Comparison of ENCODE assay signal across 9 cellular contexts in genomic region chrX:151973851-151974335, GRCh38. TPM values are rescaled to one million over a fixed set of nuclear protein-coding genes. Genes with fewer than 3 reads are reported as not detected.
DNase-seq lines count a peak whose midpoint lies in the region; ATAC-seq and TF ChIP-seq lines count a peak whose summit lies in the region.
"Had no signal": no experiment of that assay in that cellular context is flagged by ENCODE, and none has a peak within 500 bp of the region (broad histone marks: within the 10 kb centered on the region; RNA-seq: fewer than 3 reads in every experiment).

No MANE protein-coding gene starts in this region.

- H3K4me3 ChIP-seq in lung = peak overlapping the region; percentile 42
- peak overlapping the region; percentile 29 to 48 for H3K4me3 ChIP-seq in uterus

- H3K27ac ChIP-seq in lung (ENCODE audit: low read depth in 1 of 2, low read length in 1 of 2) = peak overlapping the region; percentile 43 to 84
- H3K27ac ChIP-seq in uterus = peak overlapping the region; percentile 64 to 79

- ATAC-seq in lung (ENCODE audit: insufficient read depth, low FRiP score) (no peak), GM19023 (IDR thresholded peaks at IDR 0.05; ENCODE audit: unreplicated experiment) (no peak), HG03159 (IDR thresholded peaks at IDR 0.05; ENCODE audit: unreplicated experiment) (no peak)

- 7 to 36% methylated on average over 19 to 21 of the region's 21 CpGs for WGBS in lung, 2 donors

- H3K9me3 ChIP-seq in lung (ENCODE audit: control insufficient read depth in 2 of 2, insufficient read depth in 1 of 2, low read length in 1 of 2) (peaks cover 0 to 9% of the 10 kb centered on the region in 2 donors), uterus (no peaks in the 10 kb centered on the region)

- DNase-seq in DMS 273 (lab: John Stamatoyannopoulos, UW; ENCODE audit: unreplicated experiment) (peak; percentile 65), DMS 273 treated with DMSO at 0.1 percent for 48 hours (lab: John Stamatoyannopoulos, UW) (no peak), dermis blood vessel endothelial cell (peak; percentile 46), lung (ENCODE audit: low spot score) (peak; percentile 39), uterus (peak; percentile 25 to 34), superior temporal gyrus (ENCODE audit: extremely low spot score) (no peak)
- DNase-seq: stimulated activated CD4-positive, alpha-beta T cell treated with anti-CD3 and anti-CD28 coated beads, Interleukin-4, amount 100 ng/mL, for 24 hours had no signal

- H3K36me3 ChIP-seq in lung (ENCODE audit: control insufficient read depth in 2 of 2, insufficient read depth in 2 of 2, low read length in 2 of 2) (no peaks in the 10 kb centered on the region), uterus (no peaks in the 10 kb centered on the region)

- intact Hi-C loops in uterus (cut with DNase I; ENCODE audit: low total_unique reads) = no loop called here

- no peaks in the 10 kb centered on the region for H3K27me3 ChIP-seq in lung (ENCODE audit: control insufficient read depth, insufficient read depth)
- no peaks in the 10 kb centered on the region for H3K27me3 ChIP-seq in uterus

- no peak for TF ChIP-seq POLR2A in uterus (IDR thresholded peaks at IDR 0.05)

- peaks cover 0 to 7% of the 10 kb centered on the region in 2 donors for H3K4me1 ChIP-seq in lung (ENCODE audit: control insufficient read depth in 2 of 2, insufficient read depth in 2 of 2, low read length in 2 of 2)
- no peaks in the 10 kb centered on the region for H3K4me1 ChIP-seq in uterus

- TF ChIP-seq CTCF in lung (IDR thresholded peaks at IDR 0.05; ENCODE audit: control extremely low read depth, extremely low read depth) = no peak
- no peak for TF ChIP-seq CTCF in uterus (IDR thresholded peaks at IDR 0.05)

RNA-seq across cellular contexts. Expression of gene GABRE, which starts 0.6 kb away (rescaled TPM):
- total RNA-seq in dermis blood vessel endothelial cell (8.4 and 28.1 TPM in 2 replicates), lung (10 to 100 TPM; 18.1 to 44.5 TPM), uterus (10 to 100 TPM; 27.0 to 54.2 (median 27.8) TPM)
- 10 to 100 TPM in 1 of 2 donors, 1 to 10 TPM in 1; 2.2 to 23.8 TPM for polyA plus RNA-seq in lung

Comparison
In these comparisons a context has a peak if more than half of its experiments do, and no peak if none do; other contexts are left out.
1. DNase-seq: peak in DMS 273 (single experiment), dermis blood vessel endothelial cell (single experiment), lung (single experiment) and uterus (2 of 2); none in DMS 273 treated with DMSO at 0.1 percent for 48 hours (single experiment) and superior temporal gyrus (single experiment).